Comparison of ENCODE assay signal across 8 cellular contexts in the genomic region with DNA sequence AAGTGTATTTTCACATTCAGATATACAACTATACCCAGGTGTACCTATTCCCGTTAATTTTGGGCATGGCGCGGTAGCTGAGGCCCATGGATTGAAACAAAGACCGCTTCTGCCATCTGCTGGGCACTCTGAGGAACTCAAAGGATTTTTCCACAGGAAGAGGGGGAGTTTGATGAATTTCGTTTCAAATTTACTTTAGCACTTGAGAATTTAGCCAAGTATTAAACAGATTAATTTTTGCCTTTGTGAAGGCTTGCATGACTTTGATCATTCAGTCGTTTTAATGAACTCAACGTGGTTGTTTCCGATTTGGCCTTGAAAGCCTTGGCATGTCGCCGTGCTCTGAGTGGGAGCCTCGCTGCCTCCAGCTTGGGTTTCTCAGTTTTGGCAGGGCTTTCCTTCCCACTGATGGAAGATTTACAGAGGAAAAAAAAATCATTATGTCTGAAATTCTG.
DNase-seq lines count a peak whose midpoint lies in the region; ATAC-seq, FAIRE-seq and TF ChIP-seq lines count a peak whose summit lies in the region.

No MANE protein-coding gene starts in this region.

- in situ Hi-C loops in astrocyte of the spinal cord (cut with HindIII; ENCODE audit: low sequenced_read_pairs) = no loop called here

- H3K9ac ChIP-seq in Karpas-422 (ENCODE audit: low read length) (no peak overlapping the region), SK-N-MC (ENCODE audit: insufficient read length) (peak overlapping the region; percentile 31)

- 22% methylated on average over 11 of the region's 11 CpGs for WGBS in hepatocyte (ENCODE audit: low lambda C conversion rate, missing lambda C conversion rate)

- ATAC-seq in sciatic nerve = peak; percentile 87
- ATAC-seq in GM21717 (IDR thresholded peaks at IDR 0.05; ENCODE audit: unreplicated experiment) = no peak

- DNase-seq in Karpas-422 = peak; percentile 77
- DNase-seq in SK-N-MC (ENCODE audit: low read depth, low spot score) = no peak
- peak; percentile 70 for DNase-seq in astrocyte of the spinal cord (ENCODE audit: low read depth, low spot score)
- DNase-seq in hepatocyte (ENCODE audit: low spot score) = peak; percentile 74
- DNase-seq in sciatic nerve (ENCODE audit: low spot score) = peak; percentile 76
- no peak for DNase-seq in GM12891 (ENCODE audit: insufficient read length, low spot score)

- H3K36me3 ChIP-seq in Karpas-422 (ENCODE audit: insufficient read depth, low read length) (no peaks in the 10 kb centered on the region), SK-N-MC (ENCODE audit: insufficient read depth, low read length) (no peaks in the 10 kb centered on the region), hepatocyte (replicated peaks; ENCODE audit: insufficient read depth, low read depth) (no peaks in the 10 kb centered on the region)

- no peak overlapping the region for H3K4me2 ChIP-seq in Karpas-422 (ENCODE audit: low read depth, low read length, poor library complexity, severe bottlenecking)
- peak overlapping the region; percentile 65 for H3K4me2 ChIP-seq in hepatocyte

- no peaks in the 10 kb centered on the region for H3K4me1 ChIP-seq in Karpas-422 (ENCODE audit: low read length)
- H3K4me1 ChIP-seq in hepatocyte (ENCODE audit: insufficient read depth) = no peaks in the 10 kb centered on the region

- intact Hi-C loops in sciatic nerve (cut with DNase I) = no loop called here

- H4K20me1 ChIP-seq in Karpas-422 (ENCODE audit: insufficient read depth, low read depth, low read length) (peaks cover 7% of the 10 kb centered on the region; the same call in 1 of the 2 replicates), hepatocyte (ENCODE audit: insufficient read depth, poor library complexity, severe bottlenecking) (no peaks in the 10 kb centered on the region)

- peak; percentile 92 for FAIRE-seq in G401.6 (lab: Jason Lieb, UNC)
- no peak for FAIRE-seq in GM12891 (lab: Jason Lieb, UNC)

- H3K27me3 ChIP-seq in Karpas-422 (ENCODE audit: low read length) (no peaks in the 10 kb centered on the region), hepatocyte (no peaks in the 10 kb centered on the region)

- H3K9me3 ChIP-seq in Karpas-422 (ENCODE audit: low read length) (no peaks in the 10 kb centered on the region), SK-N-MC (ENCODE audit: low read depth, low read length) (no peaks in the 10 kb centered on the region), hepatocyte (ENCODE audit: low read depth) (no peaks in the 10 kb centered on the region)

- TF ChIP-seq CTCF in astrocyte of the spinal cord (IDR thresholded peaks at IDR 0.05; ENCODE audit: low read depth, low read length) (peak; percentile 75), hepatocyte (IDR thresholded peaks at IDR 0.05; ENCODE audit: poor library complexity) (peak; percentile 96)

- H3K9me2 ChIP-seq in Karpas-422 (replicated peaks; ENCODE audit: insufficient read depth, low read length) (no peaks in the 10 kb centered on the region), hepatocyte (replicated peaks; ENCODE audit: insufficient read depth) (no peaks in the 10 kb centered on the region)

- no peaks in the 10 kb centered on the region for H3K79me2 ChIP-seq in Karpas-422 (ENCODE audit: low read length)
- H3K79me2 ChIP-seq in hepatocyte = no peaks in the 10 kb centered on the region

- H3K4me3 ChIP-seq in Karpas-422 (ENCODE audit: low read length) = no peak overlapping the region
- H3K4me3 ChIP-seq in SK-N-MC = peak overlapping the region; percentile 76
- peak overlapping the region; percentile 42 for H3K4me3 ChIP-seq in astrocyte of the spinal cord (ENCODE audit: low read depth, low read length)
- no peak overlapping the region for H3K4me3 ChIP-seq in hepatocyte

- H2AFZ ChIP-seq in Karpas-422 (ENCODE audit: low read length) = no peak overlapping the region
- H2AFZ ChIP-seq in hepatocyte = no peak overlapping the region

- H3K27ac ChIP-seq in Karpas-422 (ENCODE audit: low read length) = no peak overlapping the region
- no peak overlapping the region for H3K27ac ChIP-seq in SK-N-MC
- H3K27ac ChIP-seq in hepatocyte = no peak overlapping the region

- no peak for TF ChIP-seq POLR2A in GM12891 (IDR thresholded peaks at IDR 0.05; ENCODE audit: low read depth, low read length)

TF ChIP-seq in GM12891, 5 proteins besides CTCF, POLR2A, EP300 and RAD21:
- TF ChIP-seq SPI1 (IDR thresholded peaks at IDR 0.05; ENCODE audit: low read depth, low read length) = no peak
- no peak for TF ChIP-seq POU2F2 (IDR thresholded peaks at IDR 0.05; ENCODE audit: low read depth, low read length)
- no peak for TF ChIP-seq PAX5 (IDR thresholded peaks at IDR 0.05; ENCODE audit: insufficient read depth, low read length, severe bottlenecking)
- no peak for TF ChIP-seq TAF1 (IDR thresholded peaks at IDR 0.05; ENCODE audit: low read depth, low read length)
- TF ChIP-seq POLR2AphosphoS5 (IDR thresholded peaks at IDR 0.05; ENCODE audit: low read depth, low read length) = no peak
TF ChIP-seq in GM12891: peak in this region for 0.

Comparison
In these comparisons a context has a peak if more than half of its experiments do, and no peak if none do; other contexts are left out.
1. DNase-seq: peak in Karpas-422 (single experiment), astrocyte of the spinal cord (single experiment), hepatocyte (single experiment) and sciatic nerve (single experiment); none in SK-N-MC (single experiment) and GM12891 (single experiment).
2. H3K4me3 ChIP-seq: peak in SK-N-MC (single experiment) and astrocyte of the spinal cord (single experiment); none in Karpas-422 (single experiment) and hepatocyte (single experiment).